Comparison of ENCODE assay signal across 1 cellular context in genomic region chr6:7542065-7542877, GRCh38.
TF ChIP-seq lines count a peak whose summit lies in the region.

No MANE protein-coding gene starts in this region.

TF ChIP-seq in HepG2, 621 proteins besides CTCF, POLR2A, EP300 and RAD21 (continued from another document and continues in another):
- peak; percentile 20 for TF ChIP-seq ZNF407 (CRISPR knock-in tag; IDR thresholded peaks at IDR 0.05; ENCODE audit: not compliant biosample characterization)
- no peak for TF ChIP-seq ZBTB1 (CRISPR knock-in tag; IDR thresholded peaks at IDR 0.05; ENCODE audit: borderline replicate concordance)
- no peak for TF ChIP-seq ZNF850 (CRISPR knock-in tag; conservative IDR thresholded peaks at IDR 0.05)
- TF ChIP-seq ZNF44 (CRISPR knock-in tag; IDR thresholded peaks at IDR 0.05) = no peak
- TF ChIP-seq THAP11 (CRISPR knock-in tag; IDR thresholded peaks at IDR 0.05) = no peak
- peak; percentile 4; the same call in 1 of the 2 replicates for TF ChIP-seq ZNF275 (CRISPR knock-in tag; IDR thresholded peaks at IDR 0.05; ENCODE audit: borderline replicate concordance)
- peak; percentile 64; the same call in 1 of the 2 replicates for TF ChIP-seq ZNF430 (CRISPR knock-in tag; IDR thresholded peaks at IDR 0.05)
- TF ChIP-seq PITX1 (CRISPR knock-in tag; IDR thresholded peaks at IDR 0.05) = no peak
- peak; percentile 92 for TF ChIP-seq SSRP1 (CRISPR knock-in tag; IDR thresholded peaks at IDR 0.05)
- no peak for TF ChIP-seq DRAP1 (CRISPR knock-in tag; IDR thresholded peaks at IDR 0.05)
- no peak for TF ChIP-seq ARHGAP35 (CRISPR knock-in tag; IDR thresholded peaks at IDR 0.05; ENCODE audit: borderline replicate concordance)
- no peak for TF ChIP-seq ZNF816 (CRISPR knock-in tag; IDR thresholded peaks at IDR 0.05; ENCODE audit: borderline replicate concordance)
- no peak for TF ChIP-seq ZNF563 (CRISPR knock-in tag; IDR thresholded peaks at IDR 0.05)
- TF ChIP-seq NFYB (CRISPR knock-in tag; IDR thresholded peaks at IDR 0.05) = no peak
- TF ChIP-seq HNRNPUL1 (IDR thresholded peaks at IDR 0.05; ENCODE audit: low read depth, low read length) = no peak
- TF ChIP-seq DPF2 (CRISPR knock-in tag; IDR thresholded peaks at IDR 0.05; ENCODE audit: borderline replicate concordance, low read depth) = no peak
- TF ChIP-seq BHLHE40 (IDR thresholded peaks at IDR 0.05; ENCODE audit: low read length) = no peak
- TF ChIP-seq THAP7 (CRISPR knock-in tag; IDR thresholded peaks at IDR 0.05) = no peak
- TF ChIP-seq U2AF1 (optimal IDR thresholded peaks at IDR 0.05; ENCODE audit: low read depth, low read length) = no peak
- peak; percentile 40; the same call in 1 of the 2 replicates for TF ChIP-seq ZFP91 (CRISPR knock-in tag; IDR thresholded peaks at IDR 0.05; ENCODE audit: borderline replicate concordance)
- TF ChIP-seq ZZZ3 (CRISPR knock-in tag; IDR thresholded peaks at IDR 0.05; ENCODE audit: borderline replicate concordance) = no peak
- no peak for TF ChIP-seq ZNF367 (CRISPR knock-in tag; IDR thresholded peaks at IDR 0.05; ENCODE audit: borderline replicate concordance)
- TF ChIP-seq ZNF784 (CRISPR knock-in tag; IDR thresholded peaks at IDR 0.05; ENCODE audit: borderline replicate concordance) = no peak
- TF ChIP-seq NFE2L1 (CRISPR knock-in tag; IDR thresholded peaks at IDR 0.05; ENCODE audit: borderline replicate concordance) = no peak
- no peak for TF ChIP-seq ZEB1 (IDR thresholded peaks at IDR 0.05; ENCODE audit: insufficient replicate concordance, low read depth)
- no peak for TF ChIP-seq CREM (IDR thresholded peaks at IDR 0.05)
- no peak for TF ChIP-seq CREM (CRISPR knock-in tag; IDR thresholded peaks at IDR 0.05)
- TF ChIP-seq CBX1 (IDR thresholded peaks at IDR 0.05; ENCODE audit: low read depth) = no peak
- no peak for TF ChIP-seq SIN3B (IDR thresholded peaks at IDR 0.05; ENCODE audit: low read length)
- TF ChIP-seq ARID3A (IDR thresholded peaks at IDR 0.05; ENCODE audit: low read depth, low read length) = no peak
- TF ChIP-seq ZNF331 (CRISPR knock-in tag; IDR thresholded peaks at IDR 0.05) = no peak
- peak; percentile 25; the same call in 1 of the 2 replicates for TF ChIP-seq ZNF879 (CRISPR knock-in tag; IDR thresholded peaks at IDR 0.05)
- TF ChIP-seq ZNF20 (CRISPR knock-in tag; IDR thresholded peaks at IDR 0.05) = no peak
- no peak for TF ChIP-seq ARNTL (CRISPR knock-in tag; IDR thresholded peaks at IDR 0.05)
- TF ChIP-seq RERE (CRISPR knock-in tag; IDR thresholded peaks at IDR 0.05; ENCODE audit: low read depth) = no peak
- no peak for TF ChIP-seq CBFB (CRISPR knock-in tag; IDR thresholded peaks at IDR 0.05)
- TF ChIP-seq ZNF615 (CRISPR knock-in tag; IDR thresholded peaks at IDR 0.05; ENCODE audit: borderline replicate concordance) = 0 out of 2 replicates have a peak, but pooled peaks have one; percentile 62
- no peak for TF ChIP-seq ZNF263 (CRISPR knock-in tag; IDR thresholded peaks at IDR 0.05)
- peak; percentile 80; the same call in 1 of the 2 replicates for TF ChIP-seq ZNF672 (CRISPR knock-in tag; IDR thresholded peaks at IDR 0.05)
- TF ChIP-seq MED8 (CRISPR knock-in tag; IDR thresholded peaks at IDR 0.05; ENCODE audit: insufficient replicate concordance) = no peak
- peak; percentile 3; the same call in 1 of the 2 replicates for TF ChIP-seq MAX (IDR thresholded peaks at IDR 0.05)
- TF ChIP-seq SP4 (CRISPR knock-in tag; IDR thresholded peaks at IDR 0.05) = no peak
